21 cellular contexts compared by ENCODE assay signal in the genomic region with DNA sequence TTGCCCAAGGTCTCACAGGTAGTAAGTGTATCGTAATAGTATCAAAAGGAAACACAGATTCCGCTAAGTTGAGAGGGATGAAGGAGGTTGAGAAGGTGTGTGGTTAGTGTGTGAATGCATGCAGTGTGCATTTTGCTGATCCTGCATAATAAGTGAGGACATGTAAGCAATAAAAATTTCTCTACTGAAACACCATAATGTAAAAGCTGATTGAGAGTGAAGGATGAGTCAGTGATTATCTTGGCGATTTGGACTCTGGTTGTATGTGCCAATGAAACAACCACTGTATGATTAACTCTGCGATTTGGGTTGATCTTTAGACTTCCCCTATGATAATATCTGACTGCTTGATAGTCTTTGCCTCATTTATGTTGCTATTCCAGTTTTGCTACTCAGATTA. TPM values are rescaled to one million over a fixed set of nuclear protein-coding genes. Genes with fewer than 3 reads are reported as not detected.
DNase-seq lines count a peak whose midpoint lies in the region; ATAC-seq, FAIRE-seq and TF ChIP-seq lines count a peak whose summit lies in the region.
"Had no signal": no experiment of that assay in that cellular context is flagged by ENCODE, and none has a peak within 500 bp of the region (broad histone marks: within the 10 kb centered on the region; RNA-seq: fewer than 3 reads in every experiment).

No MANE protein-coding gene starts in this region.

- H3K27ac Mint-ChIP-seq in CD4-positive, CD25-positive, alpha-beta regulatory T cell, result peak overlapping the region in 1 of 3 donors; percentile 2
- H3K27ac Mint-ChIP-seq in HFFc6, result no peak overlapping the region
- H3K27ac Mint-ChIP-seq: activated naive CD8-positive, alpha-beta T cell treated with anti-CD3 and anti-CD28 coated beads, Interleukin-2, amount 10 ng/mL, durations not matched to agents 7 days and 5 days; CD14-positive monocyte had no signal

- no peaks in the 10 kb centered on the region for H3K9me3 Mint-ChIP-seq in CD4-positive, CD25-positive, alpha-beta regulatory T cell
- no peaks in the 10 kb centered on the region for H3K9me3 Mint-ChIP-seq in HFFc6
- H3K9me3 Mint-ChIP-seq: activated naive CD8-positive, alpha-beta T cell treated with anti-CD3 and anti-CD28 coated beads, Interleukin-2, amount 10 ng/mL, durations not matched to agents 7 days and 5 days; CD14-positive monocyte; natural killer cell treated with Interleukin-12 subunit alpha and Interleukin-12 subunit beta and Interleukin-15 and Interleukin-18, amount 100 ng/mL, for 72 hours had no signal

- TF ChIP-seq EP300 in GM12878 (IDR thresholded peaks at IDR 0.05; ENCODE audit: borderline replicate concordance in 1 of 2, control insufficient read depth in 1 of 2, low read depth in 2 of 2, low read length in 2 of 2), result no peak

- peaks cover 12% of the 10 kb centered on the region for H3K36me3 Mint-ChIP-seq in CD4-positive, CD25-positive, alpha-beta regulatory T cell
- H3K36me3 Mint-ChIP-seq in HFFc6 (ENCODE audit: low read depth), result peaks cover 9% of the 10 kb centered on the region; the same call in 1 of the 2 replicates

- ATAC-seq in CD4-positive, CD25-positive, alpha-beta regulatory T cell (ENCODE audit: low read depth in 2 of 2), result peak in 1 of 2 donors; percentile 37
- ATAC-seq in GM12878 (no peak), left colon (peak; percentile 96)
- ATAC-seq: gastroesophageal sphincter had no signal

- H3K79me2 ChIP-seq in GM12878 (ENCODE audit: control insufficient read depth, insufficient read depth, low read length), result peaks cover 36% of the 10 kb centered on the region

- in situ Hi-C loops in GM12878 (cut with MboI), result no loop called here

- H3K4me1 ChIP-seq in CD4-positive, CD25-positive, alpha-beta regulatory T cell (ENCODE audit: control insufficient read depth, insufficient read depth, low read length, poor library complexity, severe bottlenecking), result peaks cover 7% of the 10 kb centered on the region
- H3K4me1 ChIP-seq in GM12878 (ENCODE audit: control insufficient read depth, insufficient read depth, low read length) (no peaks in the 10 kb centered on the region), BE2C (peaks cover 3% of the 10 kb centered on the region; the same call in 1 of the 2 replicates)
- H3K4me1 ChIP-seq: gastroesophageal sphincter, testis had no signal

- FAIRE-seq in GM12878 (lab: Jason Lieb, UNC), result peak; percentile 18
- FAIRE-seq: islet of Langerhans had no signal

- H3K27me3 ChIP-seq in CD4-positive, CD25-positive, alpha-beta regulatory T cell (ENCODE audit: control insufficient read depth, insufficient read depth, low read length), result no peaks in the 10 kb centered on the region
- H3K27me3 ChIP-seq in GM12878 (replicated peaks in 1 of 2; ENCODE audit: control insufficient read depth in 2 of 2, insufficient read depth in 2 of 2, low read length in 1 of 2) (no peaks in the 10 kb centered on the region), BE2C (no peaks in the 10 kb centered on the region)
- H3K27me3 ChIP-seq: colonic mucosa, gastroesophageal sphincter, testis had no signal

- POLR2A ChIA-PET in GM12878 (lab: Charles Lee), result interaction anchor here (1.0 to 1.1 kb wide), 2 partner anchors 13 to 15 kb away, joined by 3 to 10 read pairs; no protein-coding TSS in a partner anchor

- CTCF ChIA-PET in GM12878 (lab: Yijun Ruan, JAX), result interaction anchor here (0.6 kb wide), 1 partner anchor 241 kb away, joined by 3 read pairs; no protein-coding TSS in a partner anchor

- H3K27ac ChIP-seq in CD4-positive, CD25-positive, alpha-beta regulatory T cell (ENCODE audit: insufficient read depth, low read length, poor library complexity, severe bottlenecking), result no peak overlapping the region
- H3K27ac ChIP-seq in GM12878 (ENCODE audit: control insufficient read depth, insufficient read depth), result no peak overlapping the region
- H3K27ac ChIP-seq: colonic mucosa, gastroesophageal sphincter, testis had no signal

- WGBS in GM12878 (ENCODE audit: insufficient coverage, insufficient replicate concordance, low lambda C conversion rate, missing lambda C conversion rate), result 97% methylated on average over 4 of the region's 4 CpGs

- no peaks in the 10 kb centered on the region for H4K20me1 ChIP-seq in GM12878 (ENCODE audit: control insufficient read depth, insufficient read depth)

- peaks cover 38 to 51% (median 46%) of the 10 kb centered on the region in 4 donors for H3K4me1 Mint-ChIP-seq in CD4-positive, CD25-positive, alpha-beta regulatory T cell
- peaks cover 27% of the 10 kb centered on the region for H3K4me1 Mint-ChIP-seq in HFFc6 (ENCODE audit: low read depth)
- H3K4me1 Mint-ChIP-seq: CD14-positive monocyte had no signal

- SMC1A ChIA-PET in GM12878 (lab: Charles Lee; ENCODE audit: uncharacterized antibody, unreplicated experiment), result interaction anchor here (0.6 to 2.7 kb wide), 4 partner anchors 9 to 310 kb away, joined by 3 to 6 read pairs (median 4); partner anchors contain the start of gene ADGRF3

- peak overlapping the region; percentile 49 for H3K4me3 ChIP-seq in CD4-positive, CD25-positive, alpha-beta regulatory T cell (ENCODE audit: low read depth, low read length)
- H3K4me3 ChIP-seq in GM12878 (no peak overlapping the region), BE2C (ENCODE audit: low read depth, low read length) (no peak overlapping the region)
- H3K4me3 ChIP-seq: colonic mucosa, gastroesophageal sphincter, skin epidermis, testis had no signal

- H3K9ac ChIP-seq in GM12878 (ENCODE audit: control insufficient read depth, insufficient read depth, low read length), result no peak overlapping the region

- no peaks in the 10 kb centered on the region for H3K27me3 Mint-ChIP-seq in CD4-positive, CD25-positive, alpha-beta regulatory T cell
- no peaks in the 10 kb centered on the region for H3K27me3 Mint-ChIP-seq in HFFc6 (ENCODE audit: insufficient read depth)
- H3K27me3 Mint-ChIP-seq: activated naive CD8-positive, alpha-beta T cell treated with anti-CD3 and anti-CD28 coated beads, Interleukin-2, amount 10 ng/mL, durations not matched to agents 7 days and 5 days; natural killer cell treated with Interleukin-12 subunit alpha and Interleukin-12 subunit beta and Interleukin-15 and Interleukin-18, amount 100 ng/mL, for 72 hours had no signal

- H3K9me3 ChIP-seq in CD4-positive, CD25-positive, alpha-beta regulatory T cell (ENCODE audit: control insufficient read depth in 2 of 2, low read length in 2 of 2), result no peaks in the 10 kb centered on the region
- H3K9me3 ChIP-seq in GM12878 (replicated peaks; ENCODE audit: control insufficient read depth, insufficient read depth, low read length) (no peaks in the 10 kb centered on the region), BE2C (no peaks in the 10 kb centered on the region)
- H3K9me3 ChIP-seq: colonic mucosa, gastroesophageal sphincter, testis had no signal

- intact Hi-C loops in GM12878 (cut with micrococcal nuclease; ENCODE audit: unreplicated experiment), result no loop called here
- intact Hi-C loops in left colon (cut with DNase I, micrococcal nuclease), result no loop called here

- H3K36me3 ChIP-seq in CD4-positive, CD25-positive, alpha-beta regulatory T cell (ENCODE audit: control insufficient read depth, insufficient read depth, low read length), result peaks cover 19% of the 10 kb centered on the region
- peaks cover 0 to 16% of the 10 kb centered on the region in 2 experiments; a peak in 2 of 4 replicates for H3K36me3 ChIP-seq in GM12878 (ENCODE audit: control insufficient read depth in 2 of 2, insufficient read depth in 2 of 2, low read length in 1 of 2)
- H3K36me3 ChIP-seq in BE2C, result peaks cover 26% of the 10 kb centered on the region
- H3K36me3 ChIP-seq: colonic mucosa had no signal

- no peak for TF ChIP-seq POLR2A in GM12878 (IDR thresholded peaks at IDR 0.05; ENCODE audit: low read depth, low read length)

- H3K4me3 Mint-ChIP-seq in CD4-positive, CD25-positive, alpha-beta regulatory T cell, result peak overlapping the region in 1 of 4 donors; percentile 5
- H3K4me3 Mint-ChIP-seq in HFFc6, result no peak overlapping the region
- H3K4me3 Mint-ChIP-seq: activated naive CD8-positive, alpha-beta T cell treated with anti-CD3 and anti-CD28 coated beads, Interleukin-2, amount 10 ng/mL, durations not matched to agents 7 days and 5 days; CD14-positive monocyte; natural killer cell treated with Interleukin-12 subunit alpha and Interleukin-12 subunit beta and Interleukin-15 and Interleukin-18, amount 100 ng/mL, for 72 hours had no signal

- TF ChIP-seq CTCF in HFFc6 (IDR thresholded peaks at IDR 0.05), result no peak
- no peak for TF ChIP-seq CTCF in GM12878 (IDR thresholded peaks at IDR 0.05 in 2 of 3, conservative IDR thresholded peaks at IDR 0.05 in 1 of 3; ENCODE audit: control insufficient read depth in 2 of 3, extremely low read depth in 1 of 3, insufficient read depth in 1 of 3, low read depth in 3 of 3, low read length in 3 of 3)
- TF ChIP-seq CTCF in BE2C (IDR thresholded peaks at IDR 0.05; ENCODE audit: low read depth, low read length), result no peak

- DNase-seq in CD4-positive, CD25-positive, alpha-beta regulatory T cell, result peak in 1 of 3 donors; percentile 30
- peak; percentile 52 for DNase-seq in HFFc6
- no peak for DNase-seq in GM12878 (ENCODE audit: low read depth, low spot score)
- no peak for DNase-seq in left colon
- no peak for DNase-seq in OCI-M2 (lab: John Stamatoyannopoulos, UW; ENCODE audit: unreplicated experiment)
- no peak for DNase-seq in BE2C
- no peak for DNase-seq in NCI-H2081 (lab: John Stamatoyannopoulos, UW)
- DNase-seq in activated naive CD4-positive, alpha-beta T cell treated with anti-CD3 and anti-CD28 coated beads, Interleukin-2, amount 50 U/mL, for 16 hours, result no peak
- DNase-seq: activated CD4-positive, alpha-beta T cell treated with anti-CD3 and anti-CD28 coated beads for 48 hours; activated naive CD8-positive, alpha-beta T cell treated with anti-CD3 and anti-CD28 coated beads, Interleukin-2, amount 10 ng/mL, durations not matched to agents 7 days and 5 days; colonic mucosa; KBM-7; NCI-H2029; NK-92 treated with Interleukin-12 subunit alpha and Interleukin-12 subunit beta, amount 100 ng/mL, for 24 hours; SW 1271; testis had no signal

- no peak overlapping the region for H3K4me2 ChIP-seq in GM12878 (ENCODE audit: control insufficient read depth, insufficient read depth)

- H2AFZ ChIP-seq in GM12878 (ENCODE audit: control insufficient read depth, low read depth, low read length), result no peak overlapping the region

- BruUV-seq in GM12878 (replicated peaks; lab: Mats Ljungman, UMichigan), result no TSS peak

- RAD21 ChIA-PET in GM12878 (lab: Charles Lee; ENCODE audit: unreplicated experiment), result interaction anchor here (0.6 kb wide), 1 partner anchor 157 kb away, joined by 3 read pairs; no protein-coding TSS in a partner anchor

- no peak for TF ChIP-seq RAD21 in GM12878 (IDR thresholded peaks at IDR 0.05; ENCODE audit: insufficient read depth, low read depth, low read length)

RNA-seq across cellular contexts. Expression of gene ADGRF3, which starts 16.7 kb away (rescaled TPM):
- total RNA-seq in CD4-positive, CD25-positive, alpha-beta regulatory T cell, result 1.8 TPM
- polyA plus RNA-seq in CD4-positive, CD25-positive, alpha-beta regulatory T cell, result under 1 TPM; 0.23 to 0.57 (median 0.32) TPM
- under 1 TPM; 0.07 to 0.56 (median 0.19) TPM for total RNA-seq in HFFc6 (2021; fragmentation: NEBNext Ultra II Directional; extraction: Animal tissue kit (Norgen Biotek cat#: 25700))
- 1.6 and 13.2 TPM in 2 replicates for total RNA-seq in GM12878 (2013; cell fraction: nucleolus; rRNA removed)
- total RNA-seq in GM12878 (2014; rRNA removed) (0.40 and 0.54 TPM in 2 replicates), GM12878 (2014; rRNA removed; fragmentation: Illumina TruSeq; extraction: Trizol) (0.67 and 1.1 TPM in 2 replicates), GM12878 (2021) (2.8 and 3.1 TPM in 2 replicates), left colon (under 1 TPM; 0.34 to 0.49 TPM)
- 0.60 TPM for polyA plus RNA-seq in GM12878 (2011; ENCODE audit: low read depth)
- polyA plus RNA-seq in GM12878 (2011; rRNA removed) (0.32 and 0.46 TPM in 2 replicates), GM12878 (2014; fragmentation: Illumina TruSeq; extraction: Trizol) (0.44 and 1.0 TPM in 2 replicates), GM12878 (2014; fragmentation: Nextera tagmentation; extraction: Ambion mirVana) (under 1 TPM; 0.03 to 0.27 TPM), GM12878 (2014; rRNA removed) (1.8 and 1.9 TPM in 2 replicates), GM12878 (2016; fragmentation: Nextera tagmentation; extraction: Ambion mirVana) (1 to 10 TPM; 1.4 to 1.5 TPM)
- 0.45 and 0.47 TPM in 2 replicates for polyA plus RNA-seq in GM12878 (2011; cell fraction: cytosol; rRNA removed)
- 5.4 and 5.7 TPM in 2 replicates for polyA plus RNA-seq in GM12878 (2011; cell fraction: nucleus; rRNA removed)
- 0.81 and 0.99 TPM in 2 replicates for polyA plus RNA-seq in GM12878 (2012)
- 0.21 and 0.22 TPM in 2 replicates for polyA minus RNA-seq in GM12878 (2011; rRNA and poly(A)+ RNA removed)
- not detected in 2 replicates for polyA minus RNA-seq in GM12878 (2011; cell fraction: cytosol; rRNA and poly(A)+ RNA removed)
- polyA minus RNA-seq in GM12878 (2011; cell fraction: nucleus; rRNA and poly(A)+ RNA removed), result 0.60 and 1.4 TPM in 2 replicates
- 0.12 TPM for polyA plus RNA-seq in BE2C (2012; ENCODE audit: insufficient read depth, insufficient read length, low read depth)
- total RNA-seq: gastroesophageal sphincter had no signal
- polyA plus RNA-seq: CD14-positive monocyte had no signal

RNA-seq across cellular contexts. Expression of gene SELENOI, which starts 17.4 kb away (rescaled TPM):
- total RNA-seq in CD4-positive, CD25-positive, alpha-beta regulatory T cell, result 42.8 TPM
- 1 to 10 TPM; 6.0 to 7.1 (median 6.3) TPM for polyA plus RNA-seq in CD4-positive, CD25-positive, alpha-beta regulatory T cell
- total RNA-seq in HFFc6 (2021; fragmentation: NEBNext Ultra II Directional; extraction: Animal tissue kit (Norgen Biotek cat#: 25700)), result 10 to 100 TPM; 22.7 to 31.4 (median 27.3) TPM
- total RNA-seq in GM12878 (2013; cell fraction: nucleolus; rRNA removed), result 48.3 and 48.5 TPM in 2 replicates
- total RNA-seq in GM12878 (2014; rRNA removed) (18.6 and 22.5 TPM in 2 replicates), GM12878 (2014; rRNA removed; fragmentation: Illumina TruSeq; extraction: Trizol) (26.6 and 27.6 TPM in 2 replicates), GM12878 (2021) (29.1 and 31.4 TPM in 2 replicates), left colon (10 to 100 TPM; 31.7 to 44.5 TPM)
- 4.7 TPM for polyA plus RNA-seq in GM12878 (2011; ENCODE audit: low read depth)
- polyA plus RNA-seq in GM12878 (2011; rRNA removed) (17.2 and 21.6 TPM in 2 replicates), GM12878 (2014; fragmentation: Illumina TruSeq; extraction: Trizol) (20.0 and 23.2 TPM in 2 replicates), GM12878 (2014; fragmentation: Nextera tagmentation; extraction: Ambion mirVana) (1 to 10 TPM; 5.2 to 6.3 TPM), GM12878 (2014; rRNA removed) (12.1 and 13.3 TPM in 2 replicates), GM12878 (2016; fragmentation: Nextera tagmentation; extraction: Ambion mirVana) (10 to 100 TPM; 15.0 to 17.6 TPM)
- polyA plus RNA-seq in GM12878 (2011; cell fraction: cytosol; rRNA removed), result 6.1 and 11.0 TPM in 2 replicates
- 10.3 and 11.9 TPM in 2 replicates for polyA plus RNA-seq in GM12878 (2011; cell fraction: nucleus; rRNA removed)
- polyA plus RNA-seq in GM12878 (2012), result 7.1 and 7.3 TPM in 2 replicates
- 45.5 and 93.0 TPM in 2 replicates for polyA minus RNA-seq in GM12878 (2011; rRNA and poly(A)+ RNA removed)
- polyA minus RNA-seq in GM12878 (2011; cell fraction: cytosol; rRNA and poly(A)+ RNA removed), result 11.4 and 14.6 TPM in 2 replicates
- polyA minus RNA-seq in GM12878 (2011; cell fraction: nucleus; rRNA and poly(A)+ RNA removed), result 26.0 and 48.2 TPM in 2 replicates
- 15.4 TPM for polyA plus RNA-seq in BE2C (2012; ENCODE audit: insufficient read depth, insufficient read length, low read depth)

RNA-seq across cellular contexts. Expression of gene DRC1, which starts 38.4 kb away (rescaled TPM):
- total RNA-seq in CD4-positive, CD25-positive, alpha-beta regulatory T cell, result not detected
- not detected for polyA plus RNA-seq in CD4-positive, CD25-positive, alpha-beta regulatory T cell
- total RNA-seq in HFFc6 (2021; fragmentation: NEBNext Ultra II Directional; extraction: Animal tissue kit (Norgen Biotek cat#: 25700)), result not detected
- total RNA-seq in GM12878 (2013; cell fraction: nucleolus; rRNA removed), result not detected in 2 replicates
- total RNA-seq in GM12878 (2014; rRNA removed) (not detected in 2 replicates), GM12878 (2014; rRNA removed; fragmentation: Illumina TruSeq; extraction: Trizol) (not detected in 2 replicates), GM12878 (2021) (not detected in 2 replicates), left colon (not detected)
- not detected for polyA plus RNA-seq in GM12878 (2011; ENCODE audit: low read depth)
- polyA plus RNA-seq in GM12878 (2011; rRNA removed) (not detected in 2 replicates), GM12878 (2014; fragmentation: Illumina TruSeq; extraction: Trizol) (0.03 TPM in 1 of 2 replicates, not detected in the other), GM12878 (2014; fragmentation: Nextera tagmentation; extraction: Ambion mirVana) (not detected), GM12878 (2014; rRNA removed) (not detected in 2 replicates), GM12878 (2016; fragmentation: Nextera tagmentation; extraction: Ambion mirVana) (not detected)
- polyA plus RNA-seq in GM12878 (2011; cell fraction: cytosol; rRNA removed), result not detected in 2 replicates
- polyA plus RNA-seq in GM12878 (2011; cell fraction: nucleus; rRNA removed), result 0.12 TPM in 1 of 2 replicates, not detected in the other
- 0.10 TPM in 1 of 2 replicates, not detected in the other for polyA plus RNA-seq in GM12878 (2012)
- not detected in 2 replicates for polyA minus RNA-seq in GM12878 (2011; rRNA and poly(A)+ RNA removed)
- polyA minus RNA-seq in GM12878 (2011; cell fraction: cytosol; rRNA and poly(A)+ RNA removed), result not detected in 2 replicates
- polyA minus RNA-seq in GM12878 (2011; cell fraction: nucleus; rRNA and poly(A)+ RNA removed), result not detected in 2 replicates
- 0.31 TPM for polyA plus RNA-seq in BE2C (2012; ENCODE audit: insufficient read depth, insufficient read length, low read depth)
- total RNA-seq: activated naive CD8-positive, alpha-beta T cell treated with anti-CD3 and anti-CD28 coated beads, Interleukin-2, amount 10 ng/mL, durations not matched to agents 7 days and 5 days; colonic mucosa; natural killer cell treated with Interleukin-12 subunit alpha and Interleukin-12 subunit beta and Interleukin-15 and Interleukin-18, amount 100 ng/mL, for 72 hours had no signal
- polyA plus RNA-seq: CD14-positive monocyte had no signal
